10 cellular contexts compared by ENCODE assay signal in genomic region chr14:24695265-24696241, GRCh38.
A peak's percentile ranks its signal among the peaks of the same experiment; 100 is the strongest.
DNase-seq lines count a peak whose midpoint lies in the region; ATAC-seq and TF ChIP-seq lines count a peak whose summit lies in the region.
"Had no signal": no experiment of that assay in that cellular context is flagged by ENCODE, and none has a peak within 500 bp of the region (broad histone marks: within the 10 kb centered on the region; RNA-seq: fewer than 3 reads in every experiment).

No MANE protein-coding gene starts in this region.

- no peak for TF ChIP-seq CTCF in lower lobe of right lung (IDR thresholded peaks at IDR 0.05)
- no peak for TF ChIP-seq CTCF in mesothelial cell of epicardium (IDR thresholded peaks at IDR 0.05; ENCODE audit: unreplicated experiment)

- intact Hi-C loops in lower lobe of right lung (cut with DNase I), result no loop called here

- DNase-seq in NOMO-1 treated with dmso at 0.1 percent for 144 hours (lab: John Stamatoyannopoulos, UW; ENCODE audit: unreplicated experiment) (peak; percentile 86), lower lobe of right lung (no peak), NCI-H2107 (lab: John Stamatoyannopoulos, UW) (no peak), mesothelial cell of epicardium (ENCODE audit: low spot score in 2 of 2, unreplicated experiment in 2 of 2) (no peak), left lobe of liver (ENCODE audit: low spot score) (no peak), NCI-H226 (no peak)
- DNase-seq: DMS153 had no signal

- no peaks in the 10 kb centered on the region for H3K36me3 Mint-ChIP-seq in mesothelial cell of epicardium

- no peak overlapping the region for H3K27ac Mint-ChIP-seq in mesothelial cell of epicardium
- H3K27ac Mint-ChIP-seq: activated T-cell treated with anti-CD3 and anti-CD28 coated beads, Interleukin-2, amount 50 U/mL, for 72 hours had no signal

- H3K4me3 ChIP-seq in lower lobe of right lung, result no peak overlapping the region

- no peaks in the 10 kb centered on the region for H3K9me3 ChIP-seq in lower lobe of right lung

- H3K27ac ChIP-seq in lower lobe of right lung, result no peak overlapping the region

- H3K27me3 Mint-ChIP-seq in mesothelial cell of epicardium (ENCODE audit: low read depth), result peaks cover 7% of the 10 kb centered on the region

- H3K4me1 ChIP-seq in lower lobe of right lung, result no peaks in the 10 kb centered on the region

- no peaks in the 10 kb centered on the region for H3K9me3 Mint-ChIP-seq in mesothelial cell of epicardium
- H3K9me3 Mint-ChIP-seq: activated T-cell treated with anti-CD3 and anti-CD28 coated beads, Interleukin-2, amount 50 U/mL, for 72 hours had no signal

- no peak overlapping the region for H3K4me3 Mint-ChIP-seq in mesothelial cell of epicardium
- H3K4me3 Mint-ChIP-seq: activated T-cell treated with anti-CD3 and anti-CD28 coated beads, Interleukin-2, amount 50 U/mL, for 72 hours had no signal

- peaks cover 4% of the 10 kb centered on the region for H3K4me1 Mint-ChIP-seq in mesothelial cell of epicardium

- no peaks in the 10 kb centered on the region for H3K36me3 ChIP-seq in lower lobe of right lung

- H3K27me3 ChIP-seq in lower lobe of right lung (ENCODE audit: low read depth), result no peaks in the 10 kb centered on the region

- peak; percentile 44 for ATAC-seq in GM18511 (IDR thresholded peaks at IDR 0.05; ENCODE audit: unreplicated experiment)
- peak; percentile 54 for ATAC-seq in HG02610 (IDR thresholded peaks at IDR 0.05; ENCODE audit: unreplicated experiment)
- peak; percentile 19 to 67 for ATAC-seq in lower lobe of right lung
- ATAC-seq in left lobe of liver, result no peak
